13 cellular contexts compared by ENCODE assay signal in genomic region chr3:115187149-115187757, GRCh38. TPM values are rescaled to one million over a fixed set of nuclear protein-coding genes. Genes with fewer than 3 reads are reported as not detected.
DNase-seq lines count a peak whose midpoint lies in the region; ATAC-seq and TF ChIP-seq lines count a peak whose summit lies in the region.
"Had no signal": no experiment of that assay in that cellular context is flagged by ENCODE, and none has a peak within 500 bp of the region (broad histone marks: within the 10 kb centered on the region; RNA-seq: fewer than 3 reads in every experiment).

No MANE protein-coding gene starts in this region.

- intact Hi-C loops in A673 (cut with micrococcal nuclease; ENCODE audit: unreplicated experiment), result no loop called here

- no peaks in the 10 kb centered on the region for H3K36me3 ChIP-seq in A673 (ENCODE audit: insufficient read depth, low read length, poor library complexity, severe bottlenecking)
- H3K36me3 ChIP-seq: thoracic aorta had no signal

- peaks cover 8% of the 10 kb centered on the region for H3K9me3 ChIP-seq in A673 (ENCODE audit: low read depth, low read length, poor library complexity, severe bottlenecking)
- H3K9me3 ChIP-seq: thoracic aorta had no signal

- H3K4me3 Mint-ChIP-seq in stimulated activated naive CD8-positive, alpha-beta T cell treated with anti-CD3 and anti-CD28 coated beads, Interleukin-15, amount 100 ng/mL, for 72 hours, result no peak overlapping the region
- H3K4me3 Mint-ChIP-seq: brain had no signal

- CTCF ChIA-PET in A673 (lab: Charles Lee), result no interaction called here

- peaks cover 0 to 10% of the 10 kb centered on the region in 2 donors for H3K9me3 Mint-ChIP-seq in stimulated activated naive CD8-positive, alpha-beta T cell treated with anti-CD3 and anti-CD28 coated beads, Interleukin-15, amount 100 ng/mL, for 72 hours

- peaks cover 10% of the 10 kb centered on the region for H3K4me1 Mint-ChIP-seq in stimulated activated naive CD8-positive, alpha-beta T cell treated with anti-CD3 and anti-CD28 coated beads, Interleukin-15, amount 100 ng/mL, for 72 hours
- H3K4me1 Mint-ChIP-seq: brain had no signal

- no TSS peak for BruUV-seq in A673 (replicated peaks; lab: Mats Ljungman, UMichigan)

- TF ChIP-seq CTCF in A673 (conservative IDR thresholded peaks at IDR 0.05; ENCODE audit: low read depth, low read length), result no peak

- ATAC-seq in stimulated activated naive CD8-positive, alpha-beta T cell treated with anti-CD3 and anti-CD28 coated beads, Interleukin-15, Interleukin-2, amounts not matched to agents 100 U/mL and 50 U/mL, for 24 hours, result peak; percentile 57
- ATAC-seq in stimulated activated naive CD8-positive, alpha-beta T cell treated with anti-CD3 and anti-CD28 coated beads, Interleukin-15, amount 100 ng/mL, for 72 hours, result no peak
- ATAC-seq in HG02642 (IDR thresholded peaks at IDR 0.05; ENCODE audit: poor library complexity, unreplicated experiment), result peak; percentile 100
- ATAC-seq in HG03521 (IDR thresholded peaks at IDR 0.05; ENCODE audit: unreplicated experiment), result peak; percentile 100

- in situ Hi-C loops in G401 (cut with HindIII; ENCODE audit: low sequenced_read_pairs), result no loop called here

- POLR2A ChIA-PET in A673 (lab: Charles Lee; ENCODE audit: low non-redundant PET), result no interaction called here

- H3K4me3 ChIP-seq in A673 (ENCODE audit: low read depth, low read length, poor library complexity, severe bottlenecking), result no peak overlapping the region
- H3K4me3 ChIP-seq: thoracic aorta had no signal

- H3K27me3 ChIP-seq in A673 (replicated peaks; ENCODE audit: insufficient read depth, low read depth, low read length, poor library complexity), result no peaks in the 10 kb centered on the region

- no peak overlapping the region for H3K27ac Mint-ChIP-seq in stimulated activated naive CD8-positive, alpha-beta T cell treated with anti-CD3 and anti-CD28 coated beads, Interleukin-15, amount 100 ng/mL, for 72 hours
- H3K27ac Mint-ChIP-seq: brain had no signal

- no peaks in the 10 kb centered on the region for H3K27me3 Mint-ChIP-seq in stimulated activated naive CD8-positive, alpha-beta T cell treated with anti-CD3 and anti-CD28 coated beads, Interleukin-15, amount 100 ng/mL, for 72 hours
- H3K27me3 Mint-ChIP-seq: brain had no signal

- no peak for DNase-seq in stimulated activated naive CD8-positive, alpha-beta T cell treated with anti-CD3 and anti-CD28 coated beads, Interleukin-15, Interleukin-2, amounts not matched to agents 100 U/mL and 50 U/mL, for 24 hours
- DNase-seq in stimulated activated naive CD8-positive, alpha-beta T cell treated with anti-CD3 and anti-CD28 coated beads, Interleukin-15, amount 100 ng/mL, for 72 hours, result no peak
- DNase-seq in G401 (ENCODE audit: low spot score) (no peak), A673 (ENCODE audit: low spot score) (no peak), T-helper 2 cell (no peak), T-helper 1 cell (no peak)
- DNase-seq: ACHN; activated CD4-positive, alpha-beta T cell treated with anti-CD3 and anti-CD28 coated beads, Interleukin-2, amount 50 U/mL, for 48 hours; RPMI8226 had no signal

- H3K27ac ChIP-seq in A673 (ENCODE audit: low read depth, low read length, poor library complexity, severe bottlenecking), result no peak overlapping the region
- H3K27ac ChIP-seq: thoracic aorta had no signal

- H3K4me1 ChIP-seq in A673 (ENCODE audit: insufficient read depth, low read length, poor library complexity, severe bottlenecking), result no peaks in the 10 kb centered on the region

RNA-seq across cellular contexts. Expression of gene ZBTB20, which starts 40.2 kb away (rescaled TPM):
- total RNA-seq in G401 (2014; rRNA removed; shearing (Covaris generic)), result 0.10 and 0.74 TPM in 2 replicates
- 13.5 and 14.9 TPM in 2 replicates for total RNA-seq in A673 (2021)
